In the genomic region with DNA sequence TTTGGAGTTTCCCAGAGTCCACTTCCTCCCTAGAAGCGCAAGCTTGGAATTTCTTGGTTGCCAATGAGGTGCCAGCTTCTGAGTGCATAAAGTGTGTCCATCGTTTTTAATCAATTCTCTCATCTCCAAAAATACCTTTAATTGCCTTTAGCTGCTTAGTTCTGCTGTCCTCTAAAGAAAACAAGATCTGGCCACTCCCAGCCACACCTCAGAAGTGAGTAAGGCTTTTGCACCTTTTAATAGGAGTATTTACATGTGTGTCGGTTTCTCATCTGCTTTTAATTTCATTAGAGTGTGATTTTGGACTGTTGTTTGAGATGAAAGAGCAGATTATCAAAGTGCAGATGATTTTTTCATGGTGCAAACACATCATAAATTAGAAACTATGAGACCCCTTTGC, we compare ENCODE assay signal across 11 cellular contexts. TPM values are rescaled to one million over a fixed set of nuclear protein-coding genes. Genes with fewer than 3 reads are reported as not detected.
DNase-seq lines count a peak whose midpoint lies in the region; ATAC-seq, FAIRE-seq and TF ChIP-seq lines count a peak whose summit lies in the region.
"Had no signal": no experiment of that assay in that cellular context is flagged by ENCODE, and none has a peak within 500 bp of the region (broad histone marks: within the 10 kb centered on the region; RNA-seq: fewer than 3 reads in every experiment).

No MANE protein-coding gene starts in this region.

- H2AFZ ChIP-seq in HCT116 (ENCODE audit: low read depth, low read length, poor library complexity, severe bottlenecking): no peak overlapping the region

- H3K4me2 ChIP-seq in HCT116 (ENCODE audit: low read length): peak overlapping the region; percentile 24

- DNase-seq in HCT116 (ENCODE audit: low read depth, low spot score) (no peak), foreskin keratinocyte (no peak), spleen (no peak), NCI-H2081 (lab: John Stamatoyannopoulos, UW) (no peak), frontal cortex (ENCODE audit: low spot score in 2 of 2) (no peak)
- DNase-seq in activated CD4-positive, alpha-beta memory T cell treated with anti-CD3 and anti-CD28 coated beads for 36 hours: no peak
- DNase-seq: activated CD4-positive, alpha-beta T cell treated with anti-CD3 and anti-CD28 coated beads for 4 hours; NCI-H1436 treated with DMSO at 0.1 percent for 48 hours had no signal

- no peak for TF ChIP-seq CTCF in HCT116 (IDR thresholded peaks at IDR 0.05 in 2 of 3, conservative IDR thresholded peaks at IDR 0.05 in 1 of 3; ENCODE audit: borderline replicate concordance in 1 of 3, insufficient read depth in 1 of 3, low read depth in 2 of 3, low read length in 2 of 3)
- TF ChIP-seq CTCF in foreskin keratinocyte (conservative IDR thresholded peaks at IDR 0.05): no peak
- no peak for TF ChIP-seq CTCF in spleen (IDR thresholded peaks at IDR 0.05 in 8 of 11, conservative IDR thresholded peaks at IDR 0.05 in 3 of 11)

- CTCF ChIA-PET in HCT116 (lab: Charles Lee): no interaction called here
- CTCF ChIA-PET in activated CD4-positive, alpha-beta memory T cell treated with anti-CD3 and anti-CD28 coated beads for 36 hours (lab: Charles Lee): interaction anchor here (7.7 kb wide), 1 partner anchor 10 kb away, joined by 113 read pairs; no protein-coding TSS in a partner anchor

- no peaks in the 10 kb centered on the region for H3K27me3 Mint-ChIP-seq in activated CD4-positive, alpha-beta memory T cell treated with anti-CD3 and anti-CD28 coated beads for 36 hours

- no peak for FAIRE-seq in frontal cortex (lab: Jason Lieb, UNC)

- peak overlapping the region; percentile 83 for H3K27ac Mint-ChIP-seq in activated CD4-positive, alpha-beta memory T cell treated with anti-CD3 and anti-CD28 coated beads for 36 hours

- H3K4me3 ChIP-seq in HCT116 (replicated peaks in 1 of 2; ENCODE audit: low read depth in 1 of 2, low read length in 2 of 2): no peak overlapping the region
- H3K4me3 ChIP-seq in spleen: no peak overlapping the region
- H3K4me3 ChIP-seq: cardiac muscle cell had no signal

- 48 to 67% (median 60%) methylated on average over 3 of the region's 3 CpGs for WGBS in spleen, 5 donors

- H3K4me1 ChIP-seq in HCT116 (ENCODE audit: control insufficient read depth in 1 of 2, insufficient read depth in 2 of 2, low read length in 2 of 2): peaks cover 68 to 89% of the 10 kb centered on the region in 2 experiments
- peaks cover 87% of the 10 kb centered on the region for H3K4me1 ChIP-seq in foreskin keratinocyte
- peaks cover 47 to 100% (median 94%) of the 10 kb centered on the region in 6 donors for H3K4me1 ChIP-seq in spleen

- TF ChIP-seq POLR2A in HCT116 (IDR thresholded peaks at IDR 0.05; ENCODE audit: borderline replicate concordance, extremely low read depth, insufficient read depth, insufficient read length): no peak
- no peak for TF ChIP-seq POLR2A in spleen (IDR thresholded peaks at IDR 0.05)

- H3K9me3 ChIP-seq in HCT116 (ENCODE audit: control insufficient read depth in 1 of 2, insufficient read depth in 1 of 2, low read depth in 1 of 2, low read length in 2 of 2) (no peaks in the 10 kb centered on the region), spleen (no peaks in the 10 kb centered on the region)

- no peaks in the 10 kb centered on the region for H3K9me3 Mint-ChIP-seq in activated CD4-positive, alpha-beta memory T cell treated with anti-CD3 and anti-CD28 coated beads for 36 hours

- H3K27ac ChIP-seq in HCT116 (ENCODE audit: low read depth, low read length): peak overlapping the region; percentile 34; the same call in 1 of the 2 replicates
- H3K27ac ChIP-seq in foreskin keratinocyte: peak overlapping the region; percentile 10
- H3K27ac ChIP-seq in spleen: peak overlapping the region in 7 of 8 donors; percentile 56 to 96 (median 86)
- H3K27ac ChIP-seq: cardiac muscle cell, HL-60 had no signal

- RAD21 ChIA-PET in HCT116 (lab: Charles Lee; ENCODE audit: low non-redundant PET in 1 of 2, low total read pairs in 2 of 2, uncharacterized antibody in 2 of 2, unreplicated experiment in 2 of 2): interaction anchor here in 1 of 2 experiments (0.6 kb wide), 1 partner anchor 15 kb away, joined by 3 read pairs; no protein-coding TSS in a partner anchor

- H3K9ac ChIP-seq in HCT116 (ENCODE audit: low read length): 0 out of 2 replicates have a peak overlapping the region, but pooled peaks have one; percentile 17

- TF ChIP-seq RAD21 in HCT116 (IDR thresholded peaks at IDR 0.05; ENCODE audit: low read depth): no peak

- H3K36me3 Mint-ChIP-seq in activated CD4-positive, alpha-beta memory T cell treated with anti-CD3 and anti-CD28 coated beads for 36 hours: peaks cover 24% of the 10 kb centered on the region

- H3K27me3 ChIP-seq in HCT116 (ENCODE audit: insufficient read depth, low read length): no peaks in the 10 kb centered on the region
- no peaks in the 10 kb centered on the region for H3K27me3 ChIP-seq in foreskin keratinocyte
- H3K27me3 ChIP-seq in spleen (replicated peaks in 1 of 7): no peaks in the 10 kb centered on the region
- H3K27me3 ChIP-seq: cardiac muscle cell had no signal

- intact Hi-C loops in HCT116 (cut with micrococcal nuclease): no loop called here
- intact Hi-C loops in activated CD4-positive, alpha-beta memory T cell treated with anti-CD3 and anti-CD28 coated beads for 36 hours (cut with micrococcal nuclease): no loop called here
- intact Hi-C loops in spleen (cut with DNase I; ENCODE audit: low total_unique reads): no loop called here

- no peaks in the 10 kb centered on the region for H3K9me2 ChIP-seq in HCT116 (ENCODE audit: insufficient read depth)

- H3K79me2 ChIP-seq in HCT116 (ENCODE audit: insufficient read depth, low read length): peaks cover 100% of the 10 kb centered on the region

- H3K4me1 Mint-ChIP-seq in activated CD4-positive, alpha-beta memory T cell treated with anti-CD3 and anti-CD28 coated beads for 36 hours (ENCODE audit: low read depth): peaks cover 99% of the 10 kb centered on the region

- no TSS peak for BruUV-seq in HCT116 (replicated peaks; lab: Mats Ljungman, UMichigan)

- H4K20me1 ChIP-seq in HCT116 (ENCODE audit: insufficient read depth): peaks cover 16% of the 10 kb centered on the region; the same call in 1 of the 2 replicates

- ATAC-seq in HCT116 (no peak), foreskin keratinocyte (no peak), GM21526 (IDR thresholded peaks at IDR 0.05; ENCODE audit: low FRiP score, unreplicated experiment) (no peak)

- H3K4me3 Mint-ChIP-seq in activated CD4-positive, alpha-beta memory T cell treated with anti-CD3 and anti-CD28 coated beads for 36 hours: peak overlapping the region; percentile 21

- H3K36me3 ChIP-seq in HCT116 (ENCODE audit: control insufficient read depth in 1 of 2, insufficient read depth in 2 of 2, low read length in 2 of 2) (peaks cover 2 to 9% of the 10 kb centered on the region in 2 experiments; a peak in 1 of 4 replicates), spleen (peaks cover 0 to 32% (median 0%) of the 10 kb centered on the region in 6 donors)
- H3K36me3 ChIP-seq: cardiac muscle cell had no signal

- POLR2A ChIA-PET in HCT116 (lab: Charles Lee): no interaction called here
- POLR2A ChIA-PET in activated CD4-positive, alpha-beta memory T cell treated with anti-CD3 and anti-CD28 coated beads for 36 hours (lab: Charles Lee): interaction anchor here (1.1 to 2.9 kb wide), 4 partner anchors 9 to 20 kb away, joined by 3 to 24 read pairs (median 5); a partner anchor contains a TSS

TF ChIP-seq in HCT116, 20 proteins besides CTCF, POLR2A, EP300 and RAD21 (continues in another document):
- no peak for TF ChIP-seq CEBPB (IDR thresholded peaks at IDR 0.05; ENCODE audit: low read depth)
- no peak for TF ChIP-seq SIN3A (IDR thresholded peaks at IDR 0.05; ENCODE audit: low read depth)
- TF ChIP-seq ELF1 (IDR thresholded peaks at IDR 0.05; ENCODE audit: borderline replicate concordance, low read depth): no peak
- TF ChIP-seq ZFX (IDR thresholded peaks at IDR 0.05): no peak
- TF ChIP-seq, protein P1, sequence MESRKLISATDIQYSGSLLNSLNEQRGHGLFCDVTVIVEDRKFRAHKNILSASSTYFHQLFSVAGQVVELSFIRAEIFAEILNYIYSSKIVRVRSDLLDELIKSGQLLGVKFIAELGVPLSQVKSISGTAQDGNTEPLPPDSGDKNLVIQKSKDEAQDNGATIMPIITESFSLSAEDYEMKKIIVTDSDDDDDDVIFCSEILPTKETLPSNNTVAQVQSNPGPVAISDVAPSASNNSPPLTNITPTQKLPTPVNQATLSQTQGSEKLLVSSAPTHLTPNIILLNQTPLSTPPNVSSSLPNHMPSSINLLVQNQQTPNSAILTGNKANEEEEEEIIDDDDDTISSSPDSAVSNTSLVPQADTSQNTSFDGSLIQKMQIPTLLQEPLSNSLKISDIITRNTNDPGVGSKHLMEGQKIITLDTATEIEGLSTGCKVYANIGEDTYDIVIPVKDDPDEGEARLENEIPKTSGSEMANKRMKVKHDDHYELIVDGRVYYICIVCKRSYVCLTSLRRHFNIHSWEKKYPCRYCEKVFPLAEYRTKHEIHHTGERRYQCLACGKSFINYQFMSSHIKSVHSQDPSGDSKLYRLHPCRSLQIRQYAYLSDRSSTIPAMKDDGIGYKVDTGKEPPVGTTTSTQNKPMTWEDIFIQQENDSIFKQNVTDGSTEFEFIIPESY (IDR thresholded peaks at IDR 0.05; ENCODE audit: extremely low read depth, insufficient replicate concordance, low read length): no peak
- no peak for TF ChIP-seq SRF (IDR thresholded peaks at IDR 0.05; ENCODE audit: low read depth)
- TF ChIP-seq POLR2AphosphoS5 (IDR thresholded peaks at IDR 0.05; ENCODE audit: low read depth, low read length): no peak
- TF ChIP-seq EZH2 (IDR thresholded peaks at IDR 0.05): no peak
- no peak for TF ChIP-seq ZNF274 (IDR thresholded peaks at IDR 0.05; ENCODE audit: low read depth, low read length)
- TF ChIP-seq JUND (IDR thresholded peaks at IDR 0.05): no peak
- no peak for TF ChIP-seq TCF7L2 (IDR thresholded peaks at IDR 0.05; ENCODE audit: borderline replicate concordance, extremely low read depth, insufficient read depth, insufficient read length)
- no peak for TF ChIP-seq EZH2phosphoT487 (IDR thresholded peaks at IDR 0.05; ENCODE audit: borderline replicate concordance)
- TF ChIP-seq, protein P2, sequence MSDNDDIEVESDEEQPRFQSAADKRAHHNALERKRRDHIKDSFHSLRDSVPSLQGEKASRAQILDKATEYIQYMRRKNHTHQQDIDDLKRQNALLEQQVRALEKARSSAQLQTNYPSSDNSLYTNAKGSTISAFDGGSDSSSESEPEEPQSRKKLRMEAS (IDR thresholded peaks at IDR 0.05): no peak
- TF ChIP-seq SP1 (IDR thresholded peaks at IDR 0.05; ENCODE audit: low read depth): no peak
- no peak for TF ChIP-seq FOSL1 (IDR thresholded peaks at IDR 0.05; ENCODE audit: low read depth)

RNA-seq across cellular contexts. Expression of a gene that starts 20.1 kb away (rescaled TPM):
- total RNA-seq in HCT116 (2021; ENCODE audit: unreplicated experiment): 742 TPM
- 668 and 736 TPM in 2 replicates for polyA plus RNA-seq in HCT116 (2012)
- total RNA-seq in activated CD4-positive, alpha-beta memory T cell treated with anti-CD3 and anti-CD28 coated beads for 36 hours: 100 to 1,000 TPM; 440 to 442 TPM
- 1,058 and 1,283 TPM in 2 replicates for total RNA-seq in foreskin keratinocyte
- 489 and 531 TPM in 2 replicates for polyA plus RNA-seq in foreskin keratinocyte
- total RNA-seq in spleen: 100 to 1,000 TPM; 200 to 521 (median 348) TPM
- polyA plus RNA-seq in spleen: 100 to 1,000 TPM in 1 of 3 donors, 10 to 100 TPM in 2; 60.9 to 103 (median 71.8) TPM
- 4.1 TPM for total RNA-seq in frontal cortex

Comparison
In these comparisons a context has a peak if more than half of its experiments do, and no peak if none do; other contexts are left out.
1. H3K27ac ChIP-seq: peak in every context shown above with its lines; median percentile 86 in spleen; 34 in HCT116; 10 in foreskin keratinocyte.
2. RNA of a gene that starts 20.1 kb away (total RNA-seq): 1,058 to 1,283 TPM in foreskin keratinocyte, 742 TPM in HCT116 (single experiment), 440 to 442 TPM in activated CD4-positive, alpha-beta memory T cell treated with anti-CD3 and anti-CD28 coated beads for 36 hours and 200 to 521 TPM in spleen; 4.1 TPM in frontal cortex (single experiment); every median in the first group is over 10 times any median in the second.